8 cellular contexts compared by ENCODE assay signal in genomic region chr1:27342391-27342777, GRCh38. TPM values are rescaled to one million over a fixed set of nuclear protein-coding genes. Genes with fewer than 3 reads are reported as not detected.
DNase-seq lines count a peak whose midpoint lies in the region; ATAC-seq, FAIRE-seq and TF ChIP-seq lines count a peak whose summit lies in the region.

No MANE protein-coding gene starts in this region.

- POLR2A ChIA-PET in activated CD8-positive, alpha-beta T cell treated with anti-CD3 and anti-CD28 coated beads for 36 hours (lab: Charles Lee) = interaction anchor here (0.9 to 6.1 kb wide), 12 partner anchors 9 to 320 kb away, joined by 3 to 61 read pairs (median 5); no protein-coding TSS in a partner anchor

- FAIRE-seq in keratinocyte (lab: Jason Lieb, UNC) (no peak), urothelium cell line (lab: Jason Lieb, UNC) (peak; percentile 37)

- H3K27ac ChIP-seq in 22Rv1 (peak overlapping the region; percentile 76), keratinocyte (ENCODE audit: control insufficient read depth, insufficient read depth, low read length) (peak overlapping the region; percentile 87)

- no peaks in the 10 kb centered on the region for H3K27me3 ChIP-seq in keratinocyte (ENCODE audit: control insufficient read depth, extremely low read depth, insufficient read depth, low read length)

- ATAC-seq in activated CD8-positive, alpha-beta T cell treated with anti-CD3 and anti-CD28 coated beads for 36 hours = peak; percentile 64
- no peak for ATAC-seq in GM21515 (IDR thresholded peaks at IDR 0.05; ENCODE audit: unreplicated experiment)

- CTCF ChIA-PET in activated CD8-positive, alpha-beta T cell treated with anti-CD3 and anti-CD28 coated beads for 36 hours (lab: Charles Lee) = interaction anchor here (0.9 to 8.1 kb wide), 14 partner anchors 10 to 264 kb away, joined by 3 to 91 read pairs (median 5); partner anchors contain the start of gene MAP3K6

- peaks cover 21% of the 10 kb centered on the region for H3K36me3 Mint-ChIP-seq in activated CD8-positive, alpha-beta T cell treated with anti-CD3 and anti-CD28 coated beads for 36 hours (ENCODE audit: low read depth)

- peak overlapping the region; percentile 77 for H3K9ac ChIP-seq in keratinocyte (ENCODE audit: control insufficient read depth, extremely low read depth, insufficient read depth, low read length)

- H3K4me2 ChIP-seq in keratinocyte (ENCODE audit: control insufficient read depth, extremely low read depth, insufficient read depth, low read depth, low read length) = peak overlapping the region; percentile 97

- H3K9me3 Mint-ChIP-seq in activated CD8-positive, alpha-beta T cell treated with anti-CD3 and anti-CD28 coated beads for 36 hours = no peaks in the 10 kb centered on the region

- H2AFZ ChIP-seq in keratinocyte (ENCODE audit: control insufficient read depth, low read length) = no peak overlapping the region

- no peaks in the 10 kb centered on the region for H4K20me1 ChIP-seq in keratinocyte (ENCODE audit: control insufficient read depth, extremely low read depth, insufficient read depth, low read length)

- no peaks in the 10 kb centered on the region for H3K9me3 ChIP-seq in keratinocyte (ENCODE audit: control insufficient read depth, low read depth, low read length)

- H3K27me3 Mint-ChIP-seq in activated CD8-positive, alpha-beta T cell treated with anti-CD3 and anti-CD28 coated beads for 36 hours = no peaks in the 10 kb centered on the region

- H3K4me3 ChIP-seq in HFF-Myc (replicated peaks; ENCODE audit: low read depth, low read length) (peak overlapping the region; percentile 27), keratinocyte (ENCODE audit: control insufficient read depth in 2 of 3, extremely low read depth in 1 of 3, insufficient read depth in 2 of 3, low read depth in 1 of 3, low read length in 3 of 3) (peak overlapping the region; percentile 62 to 89 (median 66))

- H3K9me1 ChIP-seq in keratinocyte (ENCODE audit: control insufficient read depth, extremely low read depth, insufficient read depth, low read length) = no peaks in the 10 kb centered on the region

- peaks cover 42% of the 10 kb centered on the region for H3K4me1 Mint-ChIP-seq in activated CD8-positive, alpha-beta T cell treated with anti-CD3 and anti-CD28 coated beads for 36 hours (ENCODE audit: low read depth)

- H3K4me3 Mint-ChIP-seq in activated CD8-positive, alpha-beta T cell treated with anti-CD3 and anti-CD28 coated beads for 36 hours = peak overlapping the region; percentile 84

- intact Hi-C loops in activated CD8-positive, alpha-beta T cell treated with anti-CD3 and anti-CD28 coated beads for 36 hours (cut with micrococcal nuclease) = loop anchor here (10.0 kb wide), 1 partner anchor 52 kb away; the partner anchor contains the start of gene GPR3

- DNase-seq in HFF-Myc (ENCODE audit: extremely low read depth, low read depth) = no peak
- DNase-seq in activated CD8-positive, alpha-beta T cell treated with anti-CD3 and anti-CD28 coated beads for 36 hours = peak; percentile 74
- DNase-seq in keratinocyte (ENCODE audit: low read depth, low spot score) = no peak
- DNase-seq in urothelium cell line (ENCODE audit: low spot score) = no peak
- DNase-seq in GM03348 (ENCODE audit: low spot score) = no peak
- DNase-seq in T1000 (lab: John Stamatoyannopoulos, UW) = no peak

- H3K79me2 ChIP-seq in keratinocyte (ENCODE audit: control insufficient read depth, insufficient read depth, low read length) = peaks cover 10% of the 10 kb centered on the region

- no peak for TF ChIP-seq CTCF in 22Rv1 (IDR thresholded peaks at IDR 0.05)
- no peak for TF ChIP-seq CTCF in HFF-Myc (IDR thresholded peaks at IDR 0.05; ENCODE audit: low read depth, low read length, missing control alignments)
- TF ChIP-seq CTCF in activated CD8-positive, alpha-beta T cell treated with anti-CD3 and anti-CD28 coated beads for 36 hours (IDR thresholded peaks at IDR 0.05) = no peak
- no peak for TF ChIP-seq CTCF in keratinocyte (optimal IDR thresholded peaks at IDR 0.05 in 1 of 3, IDR thresholded peaks at IDR 0.05 in 1 of 3, conservative IDR thresholded peaks at IDR 0.05 in 1 of 3; ENCODE audit: extremely low read depth in 1 of 3, insufficient read depth in 2 of 3, low read length in 3 of 3)

- H3K4me1 ChIP-seq in keratinocyte (ENCODE audit: control insufficient read depth, extremely low read depth, insufficient read depth, low read length) = peaks cover 32% of the 10 kb centered on the region

- H3K36me3 ChIP-seq in keratinocyte (ENCODE audit: control insufficient read depth in 2 of 2, extremely low read depth in 1 of 2, insufficient read depth in 2 of 2, low read length in 2 of 2) = peaks cover 4 to 9% of the 10 kb centered on the region in 2 experiments

- peak overlapping the region; percentile 89 for H3K27ac Mint-ChIP-seq in activated CD8-positive, alpha-beta T cell treated with anti-CD3 and anti-CD28 coated beads for 36 hours

- dilution Hi-C loops in keratinocyte (cut with MboI; ENCODE audit: extremely low pct_ligation_motif_present, low sequenced_read_pairs) = no loop called here

RNA-seq across cellular contexts. Expression of gene SYTL1, which starts 0.6 kb away (rescaled TPM):
- 10 to 100 TPM; 77.7 to 80.6 TPM for total RNA-seq in activated CD8-positive, alpha-beta T cell treated with anti-CD3 and anti-CD28 coated beads for 36 hours
- 15.5 to 34.0 TPM (median 15.6 TPM) in 3 replicates for polyA plus RNA-seq in keratinocyte
- polyA plus RNA-seq in keratinocyte (2011; ENCODE audit: low read depth) = 29.4 TPM
- polyA plus RNA-seq in keratinocyte (2011; cell fraction: cytosol; rRNA removed) = 5.3 and 15.1 TPM in 2 replicates
- polyA plus RNA-seq in keratinocyte (2011; cell fraction: nucleus; rRNA removed) = 87.0 and 125 TPM in 2 replicates
- polyA plus RNA-seq in keratinocyte (2012; ENCODE audit: low replicate concordance) = 16.6 and 45.8 TPM in 2 replicates
- polyA minus RNA-seq in keratinocyte = 6.7 to 17.0 TPM (median 14.7 TPM) in 3 replicates
- polyA minus RNA-seq in keratinocyte (2011; cell fraction: cytosol; rRNA and poly(A)+ RNA removed) = 18.2 TPM
- polyA minus RNA-seq in keratinocyte (2011; cell fraction: nucleus; rRNA and poly(A)+ RNA removed) = 17.2 and 18.4 TPM in 2 replicates

RNA-seq across cellular contexts. Expression of gene TMEM222, which starts 20.4 kb away (rescaled TPM):
- 10 to 100 TPM; 22.0 to 25.4 TPM for total RNA-seq in activated CD8-positive, alpha-beta T cell treated with anti-CD3 and anti-CD28 coated beads for 36 hours
- polyA plus RNA-seq in keratinocyte = 23.7 to 40.4 TPM (median 31.3 TPM) in 3 replicates
- 13.3 TPM for polyA plus RNA-seq in keratinocyte (2011; ENCODE audit: low read depth)
- 26.2 and 37.3 TPM in 2 replicates for polyA plus RNA-seq in keratinocyte (2011; cell fraction: cytosol; rRNA removed)
- 31.0 and 40.8 TPM in 2 replicates for polyA plus RNA-seq in keratinocyte (2011; cell fraction: nucleus; rRNA removed)
- polyA plus RNA-seq in keratinocyte (2012; ENCODE audit: low replicate concordance) = 26.1 and 38.1 TPM in 2 replicates
- 37.5 to 70.7 TPM (median 37.8 TPM) in 3 replicates for polyA minus RNA-seq in keratinocyte
- 35.7 TPM for polyA minus RNA-seq in keratinocyte (2011; cell fraction: cytosol; rRNA and poly(A)+ RNA removed)
- 14.2 and 17.1 TPM in 2 replicates for polyA minus RNA-seq in keratinocyte (2011; cell fraction: nucleus; rRNA and poly(A)+ RNA removed)

RNA-seq across cellular contexts. Expression of gene MAP3K6, which starts 24.4 kb away (rescaled TPM):
- total RNA-seq in activated CD8-positive, alpha-beta T cell treated with anti-CD3 and anti-CD28 coated beads for 36 hours = 1 to 10 TPM; 8.3 to 9.5 TPM
- polyA plus RNA-seq in keratinocyte = 13.4 to 19.3 TPM (median 16.7 TPM) in 3 replicates
- 38.7 TPM for polyA plus RNA-seq in keratinocyte (2011; ENCODE audit: low read depth)
- polyA plus RNA-seq in keratinocyte (2011; cell fraction: cytosol; rRNA removed) = 6.8 and 10.8 TPM in 2 replicates
- 40.2 and 58.7 TPM in 2 replicates for polyA plus RNA-seq in keratinocyte (2011; cell fraction: nucleus; rRNA removed)
- polyA plus RNA-seq in keratinocyte (2012; ENCODE audit: low replicate concordance) = 33.3 and 36.1 TPM in 2 replicates
- polyA minus RNA-seq in keratinocyte = 18.5 to 49.4 TPM (median 19.1 TPM) in 3 replicates
- 18.6 TPM for polyA minus RNA-seq in keratinocyte (2011; cell fraction: cytosol; rRNA and poly(A)+ RNA removed)
- polyA minus RNA-seq in keratinocyte (2011; cell fraction: nucleus; rRNA and poly(A)+ RNA removed) = 24.6 and 25.2 TPM in 2 replicates

RNA-seq across cellular contexts. Expression of gene FCN3, which starts 32.2 kb away (rescaled TPM):
- not detected for total RNA-seq in activated CD8-positive, alpha-beta T cell treated with anti-CD3 and anti-CD28 coated beads for 36 hours
- 0.08 TPM in 1 of 3 replicates, not detected in the others for polyA plus RNA-seq in keratinocyte
- not detected for polyA plus RNA-seq in keratinocyte (2011; ENCODE audit: low read depth)
- polyA plus RNA-seq in keratinocyte (2011; cell fraction: cytosol; rRNA removed) = not detected in 2 replicates
- polyA plus RNA-seq in keratinocyte (2011; cell fraction: nucleus; rRNA removed) = 0.20 and 0.31 TPM in 2 replicates
- 0.39 TPM in 1 of 2 replicates, not detected in the other for polyA plus RNA-seq in keratinocyte (2012; ENCODE audit: low replicate concordance)
- 0.22 TPM in 1 of 3 replicates, not detected in the others for polyA minus RNA-seq in keratinocyte
- polyA minus RNA-seq in keratinocyte (2011; cell fraction: cytosol; rRNA and poly(A)+ RNA removed) = not detected
- polyA minus RNA-seq in keratinocyte (2011; cell fraction: nucleus; rRNA and poly(A)+ RNA removed) = not detected in 2 replicates

RNA-seq across cellular contexts. Expression of gene CD164L2, which starts 40.7 kb away (rescaled TPM):
- not detected for total RNA-seq in activated CD8-positive, alpha-beta T cell treated with anti-CD3 and anti-CD28 coated beads for 36 hours
- polyA plus RNA-seq in keratinocyte = 2.6 to 5.9 TPM (median 2.7 TPM) in 3 replicates
- polyA plus RNA-seq in keratinocyte (2011; ENCODE audit: low read depth) = 1.1 TPM
- 0.95 and 2.5 TPM in 2 replicates for polyA plus RNA-seq in keratinocyte (2011; cell fraction: cytosol; rRNA removed)
- 6.5 and 8.5 TPM in 2 replicates for polyA plus RNA-seq in keratinocyte (2011; cell fraction: nucleus; rRNA removed)
- 3.7 and 6.7 TPM in 2 replicates for polyA plus RNA-seq in keratinocyte (2012; ENCODE audit: low replicate concordance)
- polyA minus RNA-seq in keratinocyte = 1.4 to 4.5 TPM (median 1.7 TPM) in 3 replicates
- polyA minus RNA-seq in keratinocyte (2011; cell fraction: cytosol; rRNA and poly(A)+ RNA removed) = not detected
- 0.39 and 1.3 TPM in 2 replicates for polyA minus RNA-seq in keratinocyte (2011; cell fraction: nucleus; rRNA and poly(A)+ RNA removed)
